ENCODE assay signal across 13 cellular contexts in genomic region chr21:45577806-45578801, GRCh38. TPM values are rescaled to one million over a fixed set of nuclear protein-coding genes. Genes with fewer than 3 reads are reported as not detected.
DNase-seq lines count a peak whose midpoint lies in the region; ATAC-seq and TF ChIP-seq lines count a peak whose summit lies in the region.
"Had no signal": no experiment of that assay in that cellular context is flagged by ENCODE, and none has a peak within 500 bp of the region (broad histone marks: within the 10 kb centered on the region; RNA-seq: fewer than 3 reads in every experiment).

No MANE protein-coding gene starts in this region.

- intact Hi-C loops in posterior vena cava (cut with DNase I) (no loop called here), OCI-LY7 (cut with micrococcal nuclease; ENCODE audit: unreplicated experiment) (no loop called here)

- H3K4me1 ChIP-seq in OCI-LY7 (ENCODE audit: insufficient read depth, low read length, poor library complexity, severe bottlenecking) = no peaks in the 10 kb centered on the region
- H3K4me1 ChIP-seq: A549, tibial artery had no signal

- CTCF ChIA-PET in activated CD4-positive, alpha-beta T cell treated with anti-CD3 and anti-CD28 coated beads, Interleukin-2, amount 10 ng/mL, durations not matched to agents 7 days and 5 days (lab: Charles Lee) = interaction anchor here (1.0 to 1.6 kb wide), 2 partner anchors 11 to 46 kb away, joined by 3 read pairs; no protein-coding TSS in a partner anchor
- CTCF ChIA-PET in OCI-LY7 (lab: Charles Lee; ENCODE audit: unreplicated experiment) = no interaction called here

- no peaks in the 10 kb centered on the region for H3K36me3 ChIP-seq in OCI-LY7 (ENCODE audit: insufficient read depth, low read length)
- H3K36me3 ChIP-seq: tibial artery had no signal

- no peaks in the 10 kb centered on the region for H3K4me1 Mint-ChIP-seq in activated CD4-positive, alpha-beta T cell treated with anti-CD3 and anti-CD28 coated beads, Interleukin-2, amount 10 ng/mL, durations not matched to agents 7 days and 5 days

- TF ChIP-seq CTCF in OCI-LY7 (conservative IDR thresholded peaks at IDR 0.05; ENCODE audit: low read length) = no peak

- no peaks in the 10 kb centered on the region for H3K9me2 ChIP-seq in OCI-LY7 (ENCODE audit: insufficient read depth, low read length)

- BruUV-seq in OCI-LY7 (replicated peaks; lab: Mats Ljungman, UMichigan) = no TSS peak

- DNase-seq in SIG-M5 treated with dmso at 0.1 percent for 504 hours (lab: John Stamatoyannopoulos, UW; ENCODE audit: unreplicated experiment) (peak; percentile 12), SIG-M5 (lab: John Stamatoyannopoulos, UW) (no peak), NCI-H1092 treated with DMSO at 0.1 percent for 48 hours (lab: John Stamatoyannopoulos, UW) (peak; percentile 46), RPMI8226 (peak; percentile 59), posterior vena cava (ENCODE audit: low spot score) (peak; percentile 62), OCI-LY7 (ENCODE audit: low spot score) (no peak)
- DNase-seq in activated CD4-positive, alpha-beta T cell treated with anti-CD3 and anti-CD28 coated beads, Interleukin-2, amount 10 ng/mL, durations not matched to agents 7 days and 5 days = no peak
- DNase-seq: IMR-90, NCI-H187 treated with DMSO at 0.1 percent for 48 hours had no signal

- POLR2A ChIA-PET in activated CD4-positive, alpha-beta T cell treated with anti-CD3 and anti-CD28 coated beads, Interleukin-2, amount 10 ng/mL, durations not matched to agents 7 days and 5 days (lab: Charles Lee) = no interaction called here
- POLR2A ChIA-PET in OCI-LY7 (lab: Charles Lee) = no interaction called here

- H3K27ac ChIP-seq in OCI-LY7 (ENCODE audit: low read depth, low read length, poor library complexity, severe bottlenecking) = no peak overlapping the region
- H3K27ac ChIP-seq: A549, tibial artery had no signal

- no peak overlapping the region for H3K27ac Mint-ChIP-seq in activated CD4-positive, alpha-beta T cell treated with anti-CD3 and anti-CD28 coated beads, Interleukin-2, amount 10 ng/mL, durations not matched to agents 7 days and 5 days
- H3K27ac Mint-ChIP-seq: memory B cell had no signal

- H4K20me1 ChIP-seq in OCI-LY7 (ENCODE audit: insufficient read depth, low read length) = no peaks in the 10 kb centered on the region

- H3K36me3 Mint-ChIP-seq in activated CD4-positive, alpha-beta T cell treated with anti-CD3 and anti-CD28 coated beads, Interleukin-2, amount 10 ng/mL, durations not matched to agents 7 days and 5 days (ENCODE audit: low read depth) = no peaks in the 10 kb centered on the region
- H3K36me3 Mint-ChIP-seq: memory B cell had no signal

- H3K79me2 ChIP-seq in OCI-LY7 (ENCODE audit: insufficient read depth, low read depth, low read length) = no peaks in the 10 kb centered on the region

- H3K9me3 Mint-ChIP-seq in activated CD4-positive, alpha-beta T cell treated with anti-CD3 and anti-CD28 coated beads, Interleukin-2, amount 10 ng/mL, durations not matched to agents 7 days and 5 days = peaks cover 4% of the 10 kb centered on the region

- H3K4me3 ChIP-seq in OCI-LY7 (ENCODE audit: low read depth, low read length, poor library complexity, severe bottlenecking) = no peak overlapping the region
- H3K4me3 ChIP-seq: A549, tibial artery had no signal

- no peaks in the 10 kb centered on the region for H3K9me3 ChIP-seq in OCI-LY7 (ENCODE audit: low read length)
- H3K9me3 ChIP-seq: tibial artery had no signal

- H2AFZ ChIP-seq in OCI-LY7 (ENCODE audit: low read length) = no peak overlapping the region

- no peak overlapping the region for H3K4me3 Mint-ChIP-seq in activated CD4-positive, alpha-beta T cell treated with anti-CD3 and anti-CD28 coated beads, Interleukin-2, amount 10 ng/mL, durations not matched to agents 7 days and 5 days
- H3K4me3 Mint-ChIP-seq: memory B cell had no signal

- no peak overlapping the region for H3K4me2 ChIP-seq in OCI-LY7 (ENCODE audit: low read length)
- H3K4me2 ChIP-seq: A549 had no signal

- H3K27me3 Mint-ChIP-seq in activated CD4-positive, alpha-beta T cell treated with anti-CD3 and anti-CD28 coated beads, Interleukin-2, amount 10 ng/mL, durations not matched to agents 7 days and 5 days = peaks cover 4% of the 10 kb centered on the region

- no peak for ATAC-seq in HG03159 (IDR thresholded peaks at IDR 0.05; ENCODE audit: unreplicated experiment)
- ATAC-seq: A549 had no signal

RNA-seq across cellular contexts. Expression of gene SLC19A1, which starts 35.9 kb away (rescaled TPM):
- 1 to 10 TPM; 4.5 to 6.5 TPM for total RNA-seq in posterior vena cava
- total RNA-seq in activated CD4-positive, alpha-beta T cell treated with anti-CD3 and anti-CD28 coated beads, Interleukin-2, amount 10 ng/mL, durations not matched to agents 7 days and 5 days = 10 to 100 TPM; 43.8 to 46.8 TPM
- total RNA-seq in OCI-LY7 (2014; rRNA removed; shearing (Covaris generic)) = 13.2 and 17.9 TPM in 2 replicates
- 41.1 and 41.2 TPM in 2 replicates for total RNA-seq in OCI-LY7 (2022)

Comparison
In these comparisons a context has a peak if more than half of its experiments do, and no peak if none do; other contexts are left out.
1. DNase-seq: peak in SIG-M5 treated with dmso at 0.1 percent for 504 hours (single experiment), NCI-H1092 treated with DMSO at 0.1 percent for 48 hours (single experiment), RPMI8226 (single experiment) and posterior vena cava (single experiment); none in SIG-M5 (single experiment), activated CD4-positive, alpha-beta T cell treated with anti-CD3 and anti-CD28 coated beads, Interleukin-2, amount 10 ng/mL, durations not matched to agents 7 days and 5 days (single experiment) and OCI-LY7 (single experiment).